12 cellular contexts compared by ENCODE assay signal in genomic region chr1:25505706-25506385, GRCh38. TPM values are rescaled to one million over a fixed set of nuclear protein-coding genes. Genes with fewer than 3 reads are reported as not detected.
A peak's percentile ranks its signal among the peaks of the same experiment; 100 is the strongest.
DNase-seq lines count a peak whose midpoint lies in the region; ATAC-seq and TF ChIP-seq lines count a peak whose summit lies in the region.
"Had no signal": no experiment of that assay in that cellular context is flagged by ENCODE, and none has a peak within 500 bp of the region (broad histone marks: within the 10 kb centered on the region; RNA-seq: fewer than 3 reads in every experiment).

No MANE protein-coding gene starts in this region.

- H3K9me3 ChIP-seq in endodermal cell (ENCODE audit: control insufficient read depth, low read length) (no peaks in the 10 kb centered on the region), osteoblast (ENCODE audit: low read depth, low read length) (no peaks in the 10 kb centered on the region), stomach (no peaks in the 10 kb centered on the region)
- H3K9me3 ChIP-seq: SK-N-SH had no signal

- peaks cover 1% of the 10 kb centered on the region for H3K36me3 Mint-ChIP-seq in activated CD4-positive, alpha-beta T cell treated with anti-CD3 and anti-CD28 coated beads, Interleukin-2, amount 10 ng/mL, durations not matched to agents 24 days and 14 days (ENCODE audit: low read depth)
- peaks cover 5% of the 10 kb centered on the region for H3K36me3 Mint-ChIP-seq in endodermal cell (ENCODE audit: low read depth)
- H3K36me3 Mint-ChIP-seq in stimulated activated memory B cell treated with anti-CD40 and anti-IgM and Interleukin-4, amounts not matched to agents 10 μg/mL and 1 μg/mL and 100 μg/mL, for 72 hours: peaks cover 11% of the 10 kb centered on the region
- H3K36me3 Mint-ChIP-seq: activated CD4-positive, alpha-beta memory T cell treated with anti-CD3 and anti-CD28 coated beads for 36 hours had no signal

- no peak overlapping the region for H3K4me2 ChIP-seq in osteoblast (ENCODE audit: insufficient read depth, low read length)
- H3K4me2 ChIP-seq: SK-N-SH had no signal

- peaks cover 11% of the 10 kb centered on the region for H3K36me3 ChIP-seq in endodermal cell (ENCODE audit: control insufficient read depth, insufficient read depth, low read length)
- H3K36me3 ChIP-seq in osteoblast (ENCODE audit: insufficient read depth, low read length): no peaks in the 10 kb centered on the region
- H3K36me3 ChIP-seq in stomach: peaks cover 0 to 7% (median 3%) of the 10 kb centered on the region in 4 donors

- no peak overlapping the region for H3K4me3 Mint-ChIP-seq in activated CD4-positive, alpha-beta T cell treated with anti-CD3 and anti-CD28 coated beads, Interleukin-2, amount 10 ng/mL, durations not matched to agents 24 days and 14 days
- H3K4me3 Mint-ChIP-seq in endodermal cell: peak overlapping the region; percentile 67
- H3K4me3 Mint-ChIP-seq in stimulated activated memory B cell treated with anti-CD40 and anti-IgM and Interleukin-4, amounts not matched to agents 10 μg/mL and 1 μg/mL and 100 μg/mL, for 72 hours: no peak overlapping the region
- H3K4me3 Mint-ChIP-seq: activated CD4-positive, alpha-beta memory T cell treated with anti-CD3 and anti-CD28 coated beads for 36 hours had no signal

- peaks cover 8% of the 10 kb centered on the region for H3K4me1 Mint-ChIP-seq in activated CD4-positive, alpha-beta T cell treated with anti-CD3 and anti-CD28 coated beads, Interleukin-2, amount 10 ng/mL, durations not matched to agents 24 days and 14 days
- H3K4me1 Mint-ChIP-seq in endodermal cell: peaks cover 20% of the 10 kb centered on the region
- H3K4me1 Mint-ChIP-seq in stimulated activated memory B cell treated with anti-CD40 and anti-IgM and Interleukin-4, amounts not matched to agents 10 μg/mL and 1 μg/mL and 100 μg/mL, for 72 hours: peaks cover 11% of the 10 kb centered on the region

- H3K27me3 Mint-ChIP-seq in activated CD4-positive, alpha-beta T cell treated with anti-CD3 and anti-CD28 coated beads, Interleukin-2, amount 10 ng/mL, durations not matched to agents 24 days and 14 days: peaks cover 3% of the 10 kb centered on the region
- H3K27me3 Mint-ChIP-seq in endodermal cell (ENCODE audit: insufficient read depth): no peaks in the 10 kb centered on the region
- peaks cover 15% of the 10 kb centered on the region for H3K27me3 Mint-ChIP-seq in stimulated activated memory B cell treated with anti-CD40 and anti-IgM and Interleukin-4, amounts not matched to agents 10 μg/mL and 1 μg/mL and 100 μg/mL, for 72 hours
- H3K27me3 Mint-ChIP-seq: activated CD4-positive, alpha-beta memory T cell treated with anti-CD3 and anti-CD28 coated beads for 36 hours had no signal

- 91 to 93% methylated on average over 9 to 13 of the region's 13 CpGs for WGBS in endodermal cell (ENCODE audit: insufficient coverage in 1 of 2, insufficient read length in 1 of 2), 2 experiments
- 80 to 90% (median 89%) methylated on average over 13 of the region's 13 CpGs for WGBS in stomach, 5 donors

- H3K79me2 ChIP-seq in osteoblast (ENCODE audit: insufficient read depth, low read length): no peaks in the 10 kb centered on the region

- ATAC-seq in stimulated activated memory B cell treated with anti-CD40 and anti-IgM and Interleukin-4, amounts not matched to agents 10 μg/mL and 1 μg/mL and 100 μg/mL, for 72 hours: no peak

- H3K27me3 ChIP-seq in endodermal cell (ENCODE audit: control insufficient read depth, insufficient read depth, low read length, poor library complexity, severe bottlenecking) (no peaks in the 10 kb centered on the region), osteoblast (ENCODE audit: insufficient read depth, low read length) (no peaks in the 10 kb centered on the region), stomach (no peaks in the 10 kb centered on the region)

- H3K27ac ChIP-seq in endodermal cell (ENCODE audit: low read depth, low read length): no peak overlapping the region
- peak overlapping the region; percentile 17 for H3K27ac ChIP-seq in osteoblast (ENCODE audit: low read depth, low read length)
- H3K27ac ChIP-seq in stomach: no peak overlapping the region

- TF ChIP-seq CTCF in endodermal cell (conservative IDR thresholded peaks at IDR 0.05): no peak
- TF ChIP-seq CTCF in osteoblast (IDR thresholded peaks at IDR 0.05; ENCODE audit: extremely low read depth, low read depth, low read length): no peak
- TF ChIP-seq CTCF in stomach (IDR thresholded peaks at IDR 0.05): no peak

- peak overlapping the region; percentile 37 for H3K27ac Mint-ChIP-seq in activated CD4-positive, alpha-beta T cell treated with anti-CD3 and anti-CD28 coated beads, Interleukin-2, amount 10 ng/mL, durations not matched to agents 24 days and 14 days
- peak overlapping the region; percentile 98 for H3K27ac Mint-ChIP-seq in endodermal cell
- H3K27ac Mint-ChIP-seq in stimulated activated memory B cell treated with anti-CD40 and anti-IgM and Interleukin-4, amounts not matched to agents 10 μg/mL and 1 μg/mL and 100 μg/mL, for 72 hours: no peak overlapping the region
- H3K27ac Mint-ChIP-seq: activated CD4-positive, alpha-beta memory T cell treated with anti-CD3 and anti-CD28 coated beads for 36 hours had no signal

- intact Hi-C loops in activated CD4-positive, alpha-beta T cell treated with anti-CD3 and anti-CD28 coated beads, Interleukin-2, amount 10 ng/mL, durations not matched to agents 24 days and 14 days (cut with micrococcal nuclease): no loop called here
- intact Hi-C loops in stomach (cut with DNase I; ENCODE audit: low total_unique reads): no loop called here

- TF ChIP-seq EP300 in stomach (IDR thresholded peaks at IDR 0.05): no peak

- H2AFZ ChIP-seq in osteoblast (ENCODE audit: low read length): no peak overlapping the region

- no peak for TF ChIP-seq POLR2A in stomach (IDR thresholded peaks at IDR 0.05)

- H3K4me3 ChIP-seq in endodermal cell (ENCODE audit: low read length) (peak overlapping the region; percentile 28), osteoblast (ENCODE audit: insufficient read depth, low read length) (no peak overlapping the region), stomach (no peak overlapping the region)

- DNase-seq in activated CD4-positive, alpha-beta T cell treated with anti-CD3 and anti-CD28 coated beads, Interleukin-2, amount 10 ng/mL, durations not matched to agents 24 days and 14 days: no peak
- no peak for DNase-seq in activated CD4-positive, alpha-beta T cell treated with anti-CD3 and anti-CD28 coated beads, Interleukin-2, amount 50 U/mL, for 1 hour
- DNase-seq in Kasumi-1 (lab: John Stamatoyannopoulos, UW): peak; percentile 45 to 49
- no peak for DNase-seq in endodermal cell
- DNase-seq in osteoblast (ENCODE audit: insufficient read length, low spot score, missing footprints): peak; percentile 78
- no peak for DNase-seq in stomach
- DNase-seq in ecto neural progenitor cell (ENCODE audit: low spot score): no peak
- DNase-seq: activated CD4-positive, alpha-beta memory T cell treated with anti-CD3 and anti-CD28 coated beads for 36 hours; DND-41; retina; SK-N-SH had no signal

- no peaks in the 10 kb centered on the region for H3K4me1 ChIP-seq in endodermal cell (ENCODE audit: control insufficient read depth, insufficient read depth, low read length)
- H3K4me1 ChIP-seq in osteoblast (ENCODE audit: insufficient read depth, low read length): peaks cover 40% of the 10 kb centered on the region
- H3K4me1 ChIP-seq in stomach: peaks cover 0 to 14% (median 7%) of the 10 kb centered on the region in 4 donors

- no peaks in the 10 kb centered on the region for H3K9me3 Mint-ChIP-seq in activated CD4-positive, alpha-beta T cell treated with anti-CD3 and anti-CD28 coated beads, Interleukin-2, amount 10 ng/mL, durations not matched to agents 24 days and 14 days
- no peaks in the 10 kb centered on the region for H3K9me3 Mint-ChIP-seq in endodermal cell
- H3K9me3 Mint-ChIP-seq in stimulated activated memory B cell treated with anti-CD40 and anti-IgM and Interleukin-4, amounts not matched to agents 10 μg/mL and 1 μg/mL and 100 μg/mL, for 72 hours: peaks cover 3% of the 10 kb centered on the region
- H3K9me3 Mint-ChIP-seq: activated CD4-positive, alpha-beta memory T cell treated with anti-CD3 and anti-CD28 coated beads for 36 hours had no signal

- H4K20me1 ChIP-seq in osteoblast (ENCODE audit: insufficient read depth, low read length): no peaks in the 10 kb centered on the region

- no peak overlapping the region for H3K9ac ChIP-seq in endodermal cell (ENCODE audit: extremely low read depth, low read length, poor library complexity, severe bottlenecking)
- H3K9ac ChIP-seq: SK-N-SH had no signal

RNA-seq across cellular contexts. Expression of gene LDLRAP1, which starts 37.6 kb away (rescaled TPM):
- 6.1 TPM in 2 replicates for total RNA-seq in activated CD4-positive, alpha-beta T cell treated with anti-CD3 and anti-CD28 coated beads, Interleukin-2, amount 10 ng/mL, durations not matched to agents 24 days and 14 days
- total RNA-seq in endodermal cell (10 to 100 TPM; 13.9 to 14.5 TPM), osteoblast (18.5 and 22.1 TPM in 2 replicates), stomach (10 to 100 TPM in 4 of 5 donors, not detected in 1; 10.6 to 73.7 (median 39.8) TPM)
- polyA plus RNA-seq in endodermal cell (2013, experiment 1 of 2): 9.4 TPM
- polyA plus RNA-seq in endodermal cell (2013, experiment 2 of 2): 8.9 TPM
- polyA plus RNA-seq in stomach: 10 to 100 TPM; 13.3 to 17.6 (median 15.7) TPM

Comparison
In these comparisons a context has a peak if more than half of its experiments do, and no peak if none do; other contexts are left out.
1. DNase-seq: peak in Kasumi-1 (2 of 2) and osteoblast (single experiment); none in activated CD4-positive, alpha-beta T cell treated with anti-CD3 and anti-CD28 coated beads, Interleukin-2, amount 10 ng/mL, durations not matched to agents 24 days and 14 days (single experiment), activated CD4-positive, alpha-beta T cell treated with anti-CD3 and anti-CD28 coated beads, Interleukin-2, amount 50 U/mL, for 1 hour (single experiment), endodermal cell (single experiment), stomach (single experiment) and ecto neural progenitor cell (single experiment).